ENCODE assay signal across 10 cellular contexts in the genomic region with DNA sequence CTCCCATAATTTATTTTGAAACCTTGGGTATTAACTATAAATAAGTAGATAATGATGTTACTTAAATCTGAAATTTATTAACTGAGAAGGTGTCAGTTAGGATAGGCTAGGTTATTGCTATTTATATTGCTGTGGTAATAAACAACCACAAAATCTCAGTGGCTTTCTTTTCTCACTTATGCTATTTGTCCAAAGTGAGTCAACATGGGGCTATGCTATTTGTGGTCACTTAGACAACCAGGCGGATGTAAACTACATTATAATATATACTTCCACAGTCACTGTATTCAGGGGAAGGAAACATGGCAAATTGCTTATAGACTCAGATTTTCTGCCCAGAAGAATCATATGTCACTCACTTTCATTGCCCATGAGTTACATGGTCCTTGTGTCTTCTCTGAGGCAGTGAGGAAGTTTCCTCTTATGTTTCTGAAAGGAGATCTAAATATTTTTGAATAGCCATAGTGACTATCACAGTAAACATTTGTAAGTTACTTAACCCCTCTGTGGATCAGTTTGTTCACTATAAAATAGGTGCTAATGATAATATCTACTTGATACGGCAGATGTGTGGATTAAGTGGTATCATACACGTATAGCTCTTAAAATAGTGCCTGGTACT. TPM values are rescaled to one million over a fixed set of nuclear protein-coding genes. Genes with fewer than 3 reads are reported as not detected.
A peak's percentile ranks its signal among the peaks of the same experiment; 100 is the strongest.
DNase-seq lines count a peak whose midpoint lies in the region; ATAC-seq and TF ChIP-seq lines count a peak whose summit lies in the region.
"Had no signal": no experiment of that assay in that cellular context is flagged by ENCODE, and none has a peak within 500 bp of the region (broad histone marks: within the 10 kb centered on the region; RNA-seq: fewer than 3 reads in every experiment).

No MANE protein-coding gene starts in this region.

- POLR2A ChIA-PET in naive thymus-derived CD8-positive, alpha-beta T cell (lab: Charles Lee), result interaction anchor here (1.4 kb wide), 1 partner anchor 21 kb away, joined by 3 read pairs; a partner anchor contains a TSS

- no peaks in the 10 kb centered on the region for H3K9me3 ChIP-seq in effector memory CD4-positive, alpha-beta T cell (ENCODE audit: control insufficient read depth, low read length)

- no peak overlapping the region for H3K27ac ChIP-seq in effector memory CD4-positive, alpha-beta T cell (ENCODE audit: insufficient read depth, low read length, poor library complexity, severe bottlenecking)

- no peak overlapping the region for H3K4me3 Mint-ChIP-seq in naive thymus-derived CD8-positive, alpha-beta T cell
- H3K4me3 Mint-ChIP-seq: CD14-positive monocyte had no signal

- H3K36me3 Mint-ChIP-seq in naive thymus-derived CD8-positive, alpha-beta T cell, result peaks cover 0 to 4% (median 0%) of the 10 kb centered on the region in 3 donors

- peaks cover 3% of the 10 kb centered on the region for H3K4me1 ChIP-seq in effector memory CD4-positive, alpha-beta T cell (ENCODE audit: control insufficient read depth, insufficient read depth, low read length, poor library complexity, severe bottlenecking)

- H3K27me3 Mint-ChIP-seq in naive thymus-derived CD8-positive, alpha-beta T cell, result no peaks in the 10 kb centered on the region

- DNase-seq in ELR (ENCODE audit: low read depth) (peak; percentile 88), choroid plexus epithelial cell (ENCODE audit: low read depth) (peak; percentile 77), NCI-H187 treated with DMSO at 0.1 percent for 48 hours (lab: John Stamatoyannopoulos, UW) (no peak), hepatic stellate cell (ENCODE audit: low spot score) (no peak)
- no peak for DNase-seq in effector memory CD4-positive, alpha-beta T cell
- DNase-seq in naive thymus-derived CD8-positive, alpha-beta T cell, result no peak
- DNase-seq: activated naive CD4-positive, alpha-beta T cell treated with Interleukin-2 at 50 U/mL for 16 hours had no signal

- peak; percentile 79 for ATAC-seq in GM21381 (IDR thresholded peaks at IDR 0.05; ENCODE audit: unreplicated experiment)
- peak; percentile 82 for ATAC-seq in HG03342 (IDR thresholded peaks at IDR 0.05; ENCODE audit: unreplicated experiment)
- no peak for ATAC-seq in naive thymus-derived CD8-positive, alpha-beta T cell

- H3K9me3 Mint-ChIP-seq in naive thymus-derived CD8-positive, alpha-beta T cell, result no peaks in the 10 kb centered on the region

- H3K27ac Mint-ChIP-seq in naive thymus-derived CD8-positive, alpha-beta T cell, result no peak overlapping the region

- no peaks in the 10 kb centered on the region for H3K36me3 ChIP-seq in effector memory CD4-positive, alpha-beta T cell (ENCODE audit: control insufficient read depth, insufficient read depth, low read length)

- no peak overlapping the region for H3K4me3 ChIP-seq in choroid plexus epithelial cell (ENCODE audit: low read depth, low read length)
- H3K4me3 ChIP-seq in effector memory CD4-positive, alpha-beta T cell (ENCODE audit: insufficient read depth, low read depth, low read length, poor library complexity, severe bottlenecking), result no peak overlapping the region

- H3K27me3 ChIP-seq in effector memory CD4-positive, alpha-beta T cell (replicated peaks; ENCODE audit: control insufficient read depth, insufficient read depth, low read length, poor library complexity, severe bottlenecking), result no peaks in the 10 kb centered on the region

- TF ChIP-seq CTCF in choroid plexus epithelial cell (conservative IDR thresholded peaks at IDR 0.05; ENCODE audit: low read depth, low read length), result no peak

- H3K4me1 Mint-ChIP-seq in naive thymus-derived CD8-positive, alpha-beta T cell, result peaks cover 25 to 66% (median 63%) of the 10 kb centered on the region in 4 donors

RNA-seq across cellular contexts. Expression of a gene that starts 19.8 kb away (rescaled TPM):
- total RNA-seq in naive thymus-derived CD8-positive, alpha-beta T cell, result 10 to 100 TPM; 57.9 to 72.4 TPM
- polyA plus RNA-seq in naive thymus-derived CD8-positive, alpha-beta T cell, result 10 to 100 TPM; 28.7 to 35.7 (median 30.0) TPM

RNA-seq across cellular contexts. Expression of a gene that starts 20.6 kb away (rescaled TPM):
- 10 to 100 TPM; 20.4 to 23.0 TPM for total RNA-seq in naive thymus-derived CD8-positive, alpha-beta T cell
- polyA plus RNA-seq in naive thymus-derived CD8-positive, alpha-beta T cell, result 1 to 10 TPM; 1.0 to 2.8 (median 1.6) TPM

Comparison
In these comparisons a context has a peak if more than half of its experiments do, and no peak if none do; other contexts are left out.
1. DNase-seq: peak in ELR (single experiment) and choroid plexus epithelial cell (single experiment); none in NCI-H187 treated with DMSO at 0.1 percent for 48 hours (single experiment), hepatic stellate cell (single experiment), effector memory CD4-positive, alpha-beta T cell (0 of 3) and naive thymus-derived CD8-positive, alpha-beta T cell (0 of 10).
2. ATAC-seq: peak in GM21381 (single experiment) and HG03342 (single experiment); none in naive thymus-derived CD8-positive, alpha-beta T cell (0 of 2).